Comparison of ENCODE assay signal across 21 cellular contexts in the genomic region with DNA sequence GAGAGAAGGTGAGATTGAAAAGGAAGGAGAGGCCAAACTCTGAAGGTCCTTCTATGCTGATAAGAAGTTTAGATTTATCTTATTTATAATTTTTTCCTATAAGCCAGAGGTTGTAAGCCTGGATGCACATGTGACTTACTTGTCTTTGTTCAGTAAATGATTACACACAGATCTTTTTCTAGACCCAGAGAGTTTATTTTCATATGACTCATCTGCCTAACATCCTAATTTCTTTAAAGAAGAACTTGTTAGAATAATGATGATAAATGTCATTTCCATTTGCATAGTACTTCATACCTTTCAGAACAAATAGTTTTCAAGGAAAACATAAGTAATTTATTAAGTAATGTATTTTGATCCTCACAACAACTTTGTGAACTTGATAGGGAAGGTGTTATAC.
A peak's percentile ranks its signal among the peaks of the same experiment; 100 is the strongest.
DNase-seq lines count a peak whose midpoint lies in the region; TF ChIP-seq lines count a peak whose summit lies in the region.
"Had no signal": no experiment of that assay in that cellular context is flagged by ENCODE, and none has a peak within 500 bp of the region (broad histone marks: within the 10 kb centered on the region; RNA-seq: fewer than 3 reads in every experiment).

No MANE protein-coding gene starts in this region.

- H2AFZ ChIP-seq in mammary epithelial cell (ENCODE audit: low read depth, low read length) = no peak overlapping the region
- no peak overlapping the region for H2AFZ ChIP-seq in smooth muscle cell (ENCODE audit: low read depth)

- H3K9ac ChIP-seq in mammary epithelial cell (ENCODE audit: insufficient read depth, low read length) (no peak overlapping the region), smooth muscle cell (ENCODE audit: low read depth) (no peak overlapping the region)

- H4K20me1 ChIP-seq in mammary epithelial cell (ENCODE audit: insufficient read depth, low read length) = no peaks in the 10 kb centered on the region
- no peaks in the 10 kb centered on the region for H4K20me1 ChIP-seq in smooth muscle cell (ENCODE audit: low read depth)

- no peaks in the 10 kb centered on the region for H3K4me1 ChIP-seq in mammary epithelial cell (ENCODE audit: insufficient read depth, low read length)
- H3K4me1 ChIP-seq in smooth muscle cell (ENCODE audit: low read depth) = peaks cover 7% of the 10 kb centered on the region
- no peaks in the 10 kb centered on the region for H3K4me1 ChIP-seq in CD8-positive, alpha-beta memory T cell (ENCODE audit: insufficient read depth, low read length)
- H3K4me1 ChIP-seq: gastrocnemius medialis, right lobe of liver had no signal

- POLR2A ChIA-PET in MCF 10A (lab: Yijun Ruan, JAX) = no interaction called here
- POLR2A ChIA-PET in CD8-positive, alpha-beta memory T cell (lab: Charles Lee) = no interaction called here

- H3K4me3 Mint-ChIP-seq in MCF 10A (ENCODE audit: unreplicated experiment) = no peak overlapping the region
- no peak overlapping the region for H3K4me3 Mint-ChIP-seq in CD8-positive, alpha-beta memory T cell
- H3K4me3 Mint-ChIP-seq: CD14-positive monocyte; central memory CD8-positive, alpha-beta T cell; stimulated activated naive CD8-positive, alpha-beta T cell treated with anti-CD3 and anti-CD28 coated beads, Interleukin-15, Interleukin-2, amounts not matched to agents 100 ng/mL and 50 ng/mL, for 24 hours had no signal

- TF ChIP-seq CTCF in mammary epithelial cell (conservative IDR thresholded peaks at IDR 0.05 in 1 of 2, IDR thresholded peaks at IDR 0.05 in 1 of 2; ENCODE audit: extremely low read depth in 1 of 2, insufficient read depth in 1 of 2, low read depth in 1 of 2, low read length in 2 of 2) = no peak
- no peak for TF ChIP-seq CTCF in MCF 10A (IDR thresholded peaks at IDR 0.05; ENCODE audit: unreplicated experiment)
- no peak for TF ChIP-seq CTCF in astrocyte of the spinal cord (IDR thresholded peaks at IDR 0.05; ENCODE audit: low read depth, low read length)
- no peak for TF ChIP-seq CTCF in smooth muscle cell (IDR thresholded peaks at IDR 0.05; ENCODE audit: borderline replicate concordance, insufficient read depth, poor library complexity, severe bottlenecking)

- H3K36me3 ChIP-seq in mammary epithelial cell (ENCODE audit: insufficient read depth, low read length) = no peaks in the 10 kb centered on the region
- no peaks in the 10 kb centered on the region for H3K36me3 ChIP-seq in smooth muscle cell (ENCODE audit: low read depth)
- no peaks in the 10 kb centered on the region for H3K36me3 ChIP-seq in CD8-positive, alpha-beta memory T cell (ENCODE audit: insufficient read depth, low read length)
- H3K36me3 ChIP-seq: gastrocnemius medialis, left ventricle myocardium inferior, right lobe of liver had no signal

- BruUV-seq in mammary epithelial cell (replicated peaks; lab: Mats Ljungman, UMichigan) (no TSS peak), MCF 10A (replicated peaks; lab: Mats Ljungman, UMichigan) (no TSS peak)

- H3K4me3 ChIP-seq in mammary epithelial cell (replicated peaks in 1 of 3; ENCODE audit: insufficient read depth in 1 of 3, low read depth in 2 of 3, low read length in 3 of 3) = no peak overlapping the region
- H3K4me3 ChIP-seq in astrocyte of the spinal cord (ENCODE audit: low read depth, low read length) = no peak overlapping the region
- no peak overlapping the region for H3K4me3 ChIP-seq in smooth muscle cell
- H3K4me3 ChIP-seq in CD8-positive, alpha-beta memory T cell (ENCODE audit: low read length) = no peak overlapping the region
- H3K4me3 ChIP-seq: gastrocnemius medialis, left ventricle myocardium inferior, right lobe of liver had no signal

- no peaks in the 10 kb centered on the region for H3K9me3 Mint-ChIP-seq in MCF 10A (ENCODE audit: unreplicated experiment)
- H3K9me3 Mint-ChIP-seq in CD8-positive, alpha-beta memory T cell = peaks cover 0 to 2% (median 0%) of the 10 kb centered on the region in 5 donors
- H3K9me3 Mint-ChIP-seq: central memory CD8-positive, alpha-beta T cell; stimulated activated naive CD8-positive, alpha-beta T cell treated with anti-CD3 and anti-CD28 coated beads, Interleukin-15, Interleukin-2, amounts not matched to agents 100 ng/mL and 50 ng/mL, for 24 hours had no signal

- no peaks in the 10 kb centered on the region for H3K36me3 Mint-ChIP-seq in MCF 10A (ENCODE audit: insufficient read depth, unreplicated experiment)
- H3K36me3 Mint-ChIP-seq in CD8-positive, alpha-beta memory T cell = no peaks in the 10 kb centered on the region
- H3K36me3 Mint-ChIP-seq: CD14-positive monocyte had no signal

- DNase-seq in mammary epithelial cell = peak; percentile 10
- DNase-seq in MCF 10A (ENCODE audit: unreplicated experiment) = no peak
- DNase-seq in astrocyte of the spinal cord (ENCODE audit: low read depth, low spot score) = peak; percentile 47
- DNase-seq in glomerular visceral epithelial cell (ENCODE audit: extremely low spot score) = peak; percentile 7
- no peak for DNase-seq in smooth muscle cell (lab: John Stamatoyannopoulos, UW; ENCODE audit: unreplicated experiment)
- DNase-seq in NCI-H510A (lab: John Stamatoyannopoulos, UW) = no peak
- no peak for DNase-seq in CD8-positive, alpha-beta memory T cell
- no peak for DNase-seq in NCI-H146 (lab: John Stamatoyannopoulos, UW)
- DNase-seq: 8988T; DMS79; effector CD8-positive, alpha-beta T cell; gastrocnemius medialis; KG1; left ventricle myocardium inferior; occipital lobe; right lobe of liver; T1000; trophoblast cell had no signal

- no peaks in the 10 kb centered on the region for H3K27me3 Mint-ChIP-seq in MCF 10A (ENCODE audit: insufficient read depth, unreplicated experiment)
- H3K27me3 Mint-ChIP-seq in CD8-positive, alpha-beta memory T cell = peaks cover 0 to 2% of the 10 kb centered on the region in 2 donors
- H3K27me3 Mint-ChIP-seq: central memory CD8-positive, alpha-beta T cell; stimulated activated naive CD8-positive, alpha-beta T cell treated with anti-CD3 and anti-CD28 coated beads, Interleukin-15, Interleukin-2, amounts not matched to agents 100 ng/mL and 50 ng/mL, for 24 hours had no signal

- H3K9me3 ChIP-seq in mammary epithelial cell (replicated peaks; ENCODE audit: insufficient read depth, low read length) = no peaks in the 10 kb centered on the region
- H3K9me3 ChIP-seq in smooth muscle cell (replicated peaks; ENCODE audit: low read depth) = no peaks in the 10 kb centered on the region
- no peaks in the 10 kb centered on the region for H3K9me3 ChIP-seq in CD8-positive, alpha-beta memory T cell (ENCODE audit: low read length)
- H3K9me3 ChIP-seq: gastrocnemius medialis, left ventricle myocardium inferior, right lobe of liver had no signal

- H3F3A ChIP-seq in smooth muscle cell (ENCODE audit: low read depth) = no peaks in the 10 kb centered on the region

- CTCF ChIA-PET in mammary epithelial cell (lab: Charles Lee; ENCODE audit: low non-redundant PET) (no interaction called here), MCF 10A (lab: Yijun Ruan, JAX) (no interaction called here)
- CTCF ChIA-PET in CD8-positive, alpha-beta memory T cell (lab: Charles Lee) = no interaction called here

- H3K27ac ChIP-seq in mammary epithelial cell (ENCODE audit: insufficient read depth, low read depth, low read length) (no peak overlapping the region), smooth muscle cell (ENCODE audit: low read depth) (no peak overlapping the region)
- no peak overlapping the region for H3K27ac ChIP-seq in CD8-positive, alpha-beta memory T cell (ENCODE audit: low read depth, low read length)
- H3K27ac ChIP-seq: gastrocnemius medialis, left ventricle myocardium inferior, right lobe of liver had no signal

- H3K79me2 ChIP-seq in mammary epithelial cell (ENCODE audit: insufficient read depth, low read length) = no peaks in the 10 kb centered on the region
- H3K79me2 ChIP-seq in smooth muscle cell (ENCODE audit: low read depth) = no peaks in the 10 kb centered on the region

- dilution Hi-C loops in mammary epithelial cell (cut with HindIII; ENCODE audit: low sequenced_read_pairs) = no loop called here

- H3K27me3 ChIP-seq in mammary epithelial cell (ENCODE audit: insufficient read depth, low read length) (no peaks in the 10 kb centered on the region), smooth muscle cell (ENCODE audit: low read depth) (peaks cover 7% of the 10 kb centered on the region)
- no peaks in the 10 kb centered on the region for H3K27me3 ChIP-seq in CD8-positive, alpha-beta memory T cell (ENCODE audit: insufficient read depth, low read length, poor library complexity, severe bottlenecking)
- H3K27me3 ChIP-seq: gastrocnemius medialis, right lobe of liver had no signal

- peaks cover 6% of the 10 kb centered on the region for H3K4me1 Mint-ChIP-seq in MCF 10A (ENCODE audit: insufficient read depth, unreplicated experiment)
- no peaks in the 10 kb centered on the region for H3K4me1 Mint-ChIP-seq in CD8-positive, alpha-beta memory T cell
- H3K4me1 Mint-ChIP-seq: CD14-positive monocyte; central memory CD8-positive, alpha-beta T cell had no signal

- intact Hi-C loops in mammary epithelial cell (cut with micrococcal nuclease) (no loop called here), MCF 10A (cut with micrococcal nuclease) (no loop called here)

- in situ Hi-C loops in mammary epithelial cell (cut with MboI; ENCODE audit: low sequenced_read_pairs in 2 of 2) = no loop called here
- in situ Hi-C loops in astrocyte of the spinal cord (cut with HindIII; ENCODE audit: low sequenced_read_pairs) = no loop called here

- no peak overlapping the region for H3K27ac Mint-ChIP-seq in MCF 10A (ENCODE audit: low read depth, unreplicated experiment)
- no peak overlapping the region for H3K27ac Mint-ChIP-seq in CD8-positive, alpha-beta memory T cell
- H3K27ac Mint-ChIP-seq: CD14-positive monocyte; stimulated activated naive CD8-positive, alpha-beta T cell treated with anti-CD3 and anti-CD28 coated beads, Interleukin-15, Interleukin-2, amounts not matched to agents 100 ng/mL and 50 ng/mL, for 24 hours had no signal

- H3K4me2 ChIP-seq in mammary epithelial cell (ENCODE audit: insufficient read depth, low read depth, low read length) (no peak overlapping the region), smooth muscle cell (peak overlapping the region; percentile 28)

Comparison
In these comparisons a context has a peak if more than half of its experiments do, and no peak if none do; other contexts are left out.
1. DNase-seq: peak in mammary epithelial cell (single experiment), astrocyte of the spinal cord (single experiment) and glomerular visceral epithelial cell (single experiment); none in MCF 10A (single experiment), smooth muscle cell (single experiment), NCI-H510A (single experiment), CD8-positive, alpha-beta memory T cell (0 of 5) and NCI-H146 (single experiment).